Comparison of ENCODE assay signal across 8 cellular contexts in the genomic region with DNA sequence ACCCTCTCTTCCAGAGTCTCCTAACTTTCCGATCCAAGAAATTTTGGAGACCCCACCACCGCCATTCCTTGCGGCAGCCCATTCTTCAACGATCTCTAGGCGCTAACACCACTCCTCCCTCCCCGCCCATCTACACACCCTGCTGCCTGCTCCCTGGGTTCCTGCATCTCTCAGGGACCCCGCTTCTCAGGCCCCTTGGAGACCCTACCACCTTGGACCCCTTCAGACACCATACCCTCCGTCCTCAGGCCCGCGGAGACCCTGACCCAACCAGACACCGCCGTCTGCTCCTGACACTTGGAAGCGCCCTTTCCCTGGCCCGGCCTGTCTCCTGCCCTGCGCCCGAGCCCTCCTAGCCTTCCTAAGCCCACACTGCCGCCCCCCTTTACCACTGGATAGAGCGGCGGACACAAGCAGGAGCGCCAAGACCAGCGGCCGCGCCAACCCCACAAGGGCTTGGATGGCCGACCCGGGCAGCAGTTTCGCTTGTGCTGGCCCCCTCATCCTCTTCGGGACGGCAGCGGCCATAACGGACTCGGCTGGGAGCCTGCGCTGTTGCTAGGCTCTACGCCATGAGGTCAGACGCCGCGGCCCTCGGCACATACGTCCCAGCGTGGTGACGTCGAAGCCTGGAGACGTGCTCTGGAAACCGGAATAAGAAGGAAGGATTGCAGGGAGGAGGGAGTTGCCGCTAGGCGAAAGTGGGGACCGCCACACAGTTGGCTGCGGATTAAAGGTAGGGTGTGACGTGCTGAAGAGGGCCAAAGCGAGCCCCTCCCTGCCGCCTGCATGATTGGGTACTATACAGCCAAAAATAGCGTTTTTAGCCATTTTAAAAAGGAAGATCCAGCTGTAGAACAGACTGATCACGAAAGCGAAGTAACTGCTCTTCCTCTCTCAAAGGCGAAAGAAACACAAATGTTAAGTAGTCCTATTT. TPM values are rescaled to one million over a fixed set of nuclear protein-coding genes. Genes with fewer than 3 reads are reported as not detected.
DNase-seq lines count a peak whose midpoint lies in the region; ATAC-seq and TF ChIP-seq lines count a peak whose summit lies in the region.

C5orf15 (minus strand) TSS at position 569 of the 937 bp plus-strand sequence; CDS start at position 528, 41 bp downstream.

- TF ChIP-seq CTCF in RWPE2 (IDR thresholded peaks at IDR 0.05; ENCODE audit: poor library complexity, severe bottlenecking) (no peak), fibroblast of mammary gland (conservative IDR thresholded peaks at IDR 0.05; ENCODE audit: control insufficient read depth, insufficient read depth, low read depth, low read length) (peak; percentile 19)

- H3K27ac Mint-ChIP-seq in activated T-helper 2 cell treated with anti-CD3 and anti-CD28 coated beads, Interferon-gamma antibody, Interleukin-2, Interleukin-4, amounts not matched to agents 10 μg/mL and 5 μg/mL and 100 μg/mL, durations not matched to agents 14 hours and 24 hours and 36 hours = peak within 1 kb of the TSS; percentile 93
- H3K27ac Mint-ChIP-seq in naive thymus-derived CD8-positive, alpha-beta T cell = peak within 1 kb of the TSS; percentile 91 to 100 (median 98)

- peak within 1 kb of the TSS; percentile 59 for H3K4me3 ChIP-seq in RWPE2 (ENCODE audit: severe bottlenecking)
- peak within 1 kb of the TSS; percentile 90 for H3K4me3 ChIP-seq in fibroblast of mammary gland (ENCODE audit: control insufficient read depth, low read depth, low read length)

- H3K36me3 ChIP-seq in RWPE2 (ENCODE audit: low read depth) = peaks cover 31% of the 10 kb centered on the region

- intact Hi-C loops in activated T-helper 2 cell treated with anti-CD3 and anti-CD28 coated beads, Interferon-gamma antibody, Interleukin-2, Interleukin-4, amounts not matched to agents 10 μg/mL and 5 μg/mL and 100 μg/mL, durations not matched to agents 14 hours and 24 hours and 36 hours (cut with micrococcal nuclease) = loop anchor here (1.0 to 2.0 kb wide), 3 partner anchors 9 to 38 kb away; partner anchors contain the start of gene VDAC1

- H3K4me1 Mint-ChIP-seq in activated T-helper 2 cell treated with anti-CD3 and anti-CD28 coated beads, Interferon-gamma antibody, Interleukin-2, Interleukin-4, amounts not matched to agents 10 μg/mL and 5 μg/mL and 100 μg/mL, durations not matched to agents 14 hours and 24 hours and 36 hours (ENCODE audit: low read depth) = peaks cover 40% of the 10 kb centered on the region
- H3K4me1 Mint-ChIP-seq in naive thymus-derived CD8-positive, alpha-beta T cell = peaks cover 26 to 58% (median 50%) of the 10 kb centered on the region in 4 donors

- peak within 1 kb of the TSS; percentile 47 for H3K27ac ChIP-seq in RWPE2 (ENCODE audit: poor library complexity, severe bottlenecking)

- peaks cover 7% of the 10 kb centered on the region for H3K9me3 ChIP-seq in RWPE2 (ENCODE audit: severe bottlenecking)

- H3K27me3 Mint-ChIP-seq in activated T-helper 2 cell treated with anti-CD3 and anti-CD28 coated beads, Interferon-gamma antibody, Interleukin-2, Interleukin-4, amounts not matched to agents 10 μg/mL and 5 μg/mL and 100 μg/mL, durations not matched to agents 14 hours and 24 hours and 36 hours (ENCODE audit: low read depth) = no peaks in the 10 kb centered on the region
- no peaks in the 10 kb centered on the region for H3K27me3 Mint-ChIP-seq in naive thymus-derived CD8-positive, alpha-beta T cell

- ATAC-seq in RWPE2 (ENCODE audit: low read depth) = peak; percentile 96
- peak; percentile 95 for ATAC-seq in naive thymus-derived CD8-positive, alpha-beta T cell

- H3K27me3 ChIP-seq in RWPE2 (ENCODE audit: insufficient read depth, poor library complexity, severe bottlenecking) = no peaks in the 10 kb centered on the region

- POLR2A ChIA-PET in naive thymus-derived CD8-positive, alpha-beta T cell (lab: Charles Lee) = interaction anchor here (0.8 to 1.5 kb wide), 2 partner anchors 208 to 558 kb away, joined by 3 to 4 read pairs; partner anchors contain the start of gene SKP1

- peaks cover 4% of the 10 kb centered on the region for H3K9me3 Mint-ChIP-seq in activated T-helper 2 cell treated with anti-CD3 and anti-CD28 coated beads, Interferon-gamma antibody, Interleukin-2, Interleukin-4, amounts not matched to agents 10 μg/mL and 5 μg/mL and 100 μg/mL, durations not matched to agents 14 hours and 24 hours and 36 hours
- H3K9me3 Mint-ChIP-seq in naive thymus-derived CD8-positive, alpha-beta T cell = no peaks in the 10 kb centered on the region

- peak within 1 kb of the TSS; percentile 96 for H3K4me3 Mint-ChIP-seq in activated T-helper 2 cell treated with anti-CD3 and anti-CD28 coated beads, Interferon-gamma antibody, Interleukin-2, Interleukin-4, amounts not matched to agents 10 μg/mL and 5 μg/mL and 100 μg/mL, durations not matched to agents 14 hours and 24 hours and 36 hours (ENCODE audit: low read depth)
- peak within 1 kb of the TSS; percentile 90 to 99 (median 97) for H3K4me3 Mint-ChIP-seq in naive thymus-derived CD8-positive, alpha-beta T cell

- H3K36me3 Mint-ChIP-seq in activated T-helper 2 cell treated with anti-CD3 and anti-CD28 coated beads, Interferon-gamma antibody, Interleukin-2, Interleukin-4, amounts not matched to agents 10 μg/mL and 5 μg/mL and 100 μg/mL, durations not matched to agents 14 hours and 24 hours and 36 hours (ENCODE audit: low read depth) = peaks cover 63% of the 10 kb centered on the region
- H3K36me3 Mint-ChIP-seq in naive thymus-derived CD8-positive, alpha-beta T cell = peaks cover 0 to 32% (median 9%) of the 10 kb centered on the region in 3 donors

- DNase-seq in EL (peak; percentile 99), H4 (ENCODE audit: low spot score) (peak; percentile 99), LoVo (ENCODE audit: low spot score) (peak; percentile 98), RWPE2 (ENCODE audit: low spot score) (peak; percentile 98), fibroblast of mammary gland (ENCODE audit: low read depth) (peak; percentile 96)
- peak; percentile 91 for DNase-seq in activated T-helper 2 cell treated with anti-CD3 and anti-CD28 coated beads, Interferon-gamma antibody, Interleukin-2, Interleukin-4, amounts not matched to agents 10 μg/mL and 5 μg/mL and 100 μg/mL, durations not matched to agents 14 hours and 24 hours and 36 hours (ENCODE audit: low spot score)
- DNase-seq in naive thymus-derived CD8-positive, alpha-beta T cell = peak; percentile 80 to 94 (median 89)
- DNase-seq in stimulated activated naive CD4-positive, alpha-beta T cell (lab: John Stamatoyannopoulos, UW) = peak; percentile 75 to 90 (median 84)

- peaks cover 10% of the 10 kb centered on the region for H3K4me1 ChIP-seq in RWPE2 (ENCODE audit: insufficient read depth, poor library complexity, severe bottlenecking)

RNA-seq across cellular contexts. Expression of gene C5orf15, which starts in this region (rescaled TPM):
- 141 and 166 TPM in 2 replicates for total RNA-seq in H4 (2014; rRNA removed; shearing (Covaris generic))
- total RNA-seq in activated T-helper 2 cell treated with anti-CD3 and anti-CD28 coated beads, Interferon-gamma antibody, Interleukin-2, Interleukin-4, amounts not matched to agents 10 μg/mL and 5 μg/mL and 100 μg/mL, durations not matched to agents 14 hours and 24 hours and 36 hours = 63.7 and 66.7 TPM in 2 replicates
- 10 to 100 TPM; 14.4 to 16.4 TPM for total RNA-seq in naive thymus-derived CD8-positive, alpha-beta T cell
- polyA plus RNA-seq in naive thymus-derived CD8-positive, alpha-beta T cell = 10 to 100 TPM; 14.0 to 18.8 (median 16.2) TPM

Comparison
In these comparisons a context has a peak if more than half of its experiments do, and no peak if none do; other contexts are left out.
1. Peak in every context shown above with its lines: DNase-seq, ATAC-seq, H3K4me3 ChIP-seq and H3K27ac ChIP-seq.